In genomic region chr6:27502508-27503435, GRCh38 we compare ENCODE assay signal across 8 cellular contexts. TPM values are rescaled to one million over a fixed set of nuclear protein-coding genes. Genes with fewer than 3 reads are reported as not detected.
A peak's percentile ranks its signal among the peaks of the same experiment; 100 is the strongest.
DNase-seq lines count a peak whose midpoint lies in the region; ATAC-seq, FAIRE-seq and TF ChIP-seq lines count a peak whose summit lies in the region.

No MANE protein-coding gene starts in this region.

- H3K56ac ChIP-seq in H1 (replicated peaks; ENCODE audit: insufficient read length, low read depth, low read length), result peak overlapping the region; percentile 40

- H3K4me1 Mint-ChIP-seq in activated CD4-positive, alpha-beta memory T cell treated with anti-CD3 and anti-CD28 coated beads, Interleukin-2, amount 10 ng/mL, durations not matched to agents 7 days and 5 days, result peaks cover 31% of the 10 kb centered on the region
- peaks cover 35% of the 10 kb centered on the region for H3K4me1 Mint-ChIP-seq in stimulated activated memory B cell treated with anti-CD40 and anti-IgM and Interleukin-4, amounts not matched to agents 10 μg/mL and 1 μg/mL and 100 μg/mL, for 72 hours

- no peaks in the 10 kb centered on the region for H3K79me2 ChIP-seq in H1 (ENCODE audit: control insufficient read depth in 1 of 2, insufficient read depth in 2 of 2, low read length in 2 of 2)

- H3K79me1 ChIP-seq in H1 (ENCODE audit: low read depth, low read length), result no peaks in the 10 kb centered on the region

- intact Hi-C loops in mucosa of descending colon (cut with DNase I, micrococcal nuclease), result no loop called here

- CTCF ChIA-PET in activated CD4-positive, alpha-beta memory T cell treated with anti-CD3 and anti-CD28 coated beads, Interleukin-2, amount 10 ng/mL, durations not matched to agents 7 days and 5 days (lab: Charles Lee), result interaction anchor here (0.6 to 1.7 kb wide), 3 partner anchors 16 to 250 kb away, joined by 4 to 8 read pairs (median 7); no protein-coding TSS in a partner anchor
- CTCF ChIA-PET in H1 (lab: Charles Lee; ENCODE audit: partially characterized antibody), result interaction anchor here (0.6 to 1.2 kb wide), 6 partner anchors 15 to 908 kb away, joined by 3 to 5 read pairs (median 3); no protein-coding TSS in a partner anchor

- peak; percentile 57 for FAIRE-seq in H1 (lab: Jason Lieb, UNC)

- peak overlapping the region; percentile 100 for H2AFZ ChIP-seq in H1 (ENCODE audit: low read length)

- H3K4me3 ChIP-seq in H1 (ENCODE audit: extremely low read depth in 1 of 4, insufficient read depth in 2 of 4, low read depth in 3 of 4, low read length in 4 of 4), result peak overlapping the region; percentile 67 to 98 (median 94)
- no peak overlapping the region for H3K4me3 ChIP-seq in mucosa of descending colon

- H3K27ac Mint-ChIP-seq in activated CD4-positive, alpha-beta memory T cell treated with anti-CD3 and anti-CD28 coated beads, Interleukin-2, amount 10 ng/mL, durations not matched to agents 7 days and 5 days, result peak overlapping the region; percentile 56
- peak overlapping the region; percentile 67 for H3K27ac Mint-ChIP-seq in stimulated activated memory B cell treated with anti-CD40 and anti-IgM and Interleukin-4, amounts not matched to agents 10 μg/mL and 1 μg/mL and 100 μg/mL, for 72 hours

- no peak overlapping the region for H3K14ac ChIP-seq in H1 (ENCODE audit: insufficient read length)

- no peak overlapping the region for H2BK120ac ChIP-seq in H1 (replicated peaks; ENCODE audit: low read depth, low read length)

- TF ChIP-seq CTCF in H1 (IDR thresholded peaks at IDR 0.05; ENCODE audit: control extremely low read depth in 1 of 3, insufficient read depth in 1 of 3, low read depth in 1 of 3, low read length in 3 of 3) (no peak), mucosa of descending colon (IDR thresholded peaks at IDR 0.05) (no peak)

- H3K23me2 ChIP-seq in H1 (ENCODE audit: low read depth, low read length), result no peaks in the 10 kb centered on the region

- no peak overlapping the region for H4K91ac ChIP-seq in H1 (replicated peaks; ENCODE audit: insufficient read length, low read length)

- H3K4me3 Mint-ChIP-seq in activated CD4-positive, alpha-beta memory T cell treated with anti-CD3 and anti-CD28 coated beads, Interleukin-2, amount 10 ng/mL, durations not matched to agents 7 days and 5 days, result peak overlapping the region; percentile 73
- H3K4me3 Mint-ChIP-seq in stimulated activated memory B cell treated with anti-CD40 and anti-IgM and Interleukin-4, amounts not matched to agents 10 μg/mL and 1 μg/mL and 100 μg/mL, for 72 hours, result peak overlapping the region; percentile 83

- ATAC-seq in HG03342 (IDR thresholded peaks at IDR 0.05; ENCODE audit: unreplicated experiment) (peak; percentile 48), mucosa of descending colon (peak; percentile 82)
- ATAC-seq in stimulated activated memory B cell treated with anti-CD40 and anti-IgM and Interleukin-4, amounts not matched to agents 10 μg/mL and 1 μg/mL and 100 μg/mL, for 72 hours, result peak; percentile 76

- no peak overlapping the region for H2AK5ac ChIP-seq in H1 (ENCODE audit: low read depth, low read length)

- no peak overlapping the region for H2BK20ac ChIP-seq in H1 (ENCODE audit: low read length)

- H2BK5ac ChIP-seq in H1 (ENCODE audit: low read depth, low read length), result no peak overlapping the region

- peaks cover 50% of the 10 kb centered on the region for H3K27me3 Mint-ChIP-seq in activated CD4-positive, alpha-beta memory T cell treated with anti-CD3 and anti-CD28 coated beads, Interleukin-2, amount 10 ng/mL, durations not matched to agents 7 days and 5 days
- peaks cover 14% of the 10 kb centered on the region for H3K27me3 Mint-ChIP-seq in stimulated activated memory B cell treated with anti-CD40 and anti-IgM and Interleukin-4, amounts not matched to agents 10 μg/mL and 1 μg/mL and 100 μg/mL, for 72 hours

- no peak for TF ChIP-seq EP300 in H1 (IDR thresholded peaks at IDR 0.05; ENCODE audit: borderline replicate concordance in 1 of 2, low read depth in 2 of 2, low read length in 2 of 2)

- H3K4me2 ChIP-seq in H1 (ENCODE audit: insufficient read depth in 1 of 2, low read depth in 2 of 2, low read length in 2 of 2), result peak overlapping the region; percentile 60 to 65

- H3K36me3 ChIP-seq in H1 (ENCODE audit: control insufficient read depth in 2 of 4, insufficient read depth in 4 of 4, low read length in 3 of 4) (no peaks in the 10 kb centered on the region; a peak in 1 of 8 replicates), mucosa of descending colon (ENCODE audit: low read depth) (no peaks in the 10 kb centered on the region)

- H4K8ac ChIP-seq in H1 (ENCODE audit: extremely low read depth, insufficient read depth, low read length), result no peak overlapping the region

- no peak overlapping the region for H3K23ac ChIP-seq in H1 (ENCODE audit: insufficient read length)

- no peak overlapping the region for H3K4ac ChIP-seq in H1 (replicated peaks; ENCODE audit: insufficient read length, low read depth, low read length)

- no peak for TF ChIP-seq POLR2A in H1 (IDR thresholded peaks at IDR 0.05; ENCODE audit: control extremely low read depth in 1 of 2, low read depth in 2 of 2, low read length in 2 of 2)

- H2BK15ac ChIP-seq in H1 (ENCODE audit: low read length), result no peak overlapping the region

- H3K4me1 ChIP-seq in H1 (replicated peaks in 1 of 4; ENCODE audit: control insufficient read depth in 3 of 4, insufficient read depth in 4 of 4, low read length in 3 of 4) (peaks cover 0 to 8% (median 0%) of the 10 kb centered on the region in 4 experiments; a peak in 2 of 7 replicates), mucosa of descending colon (ENCODE audit: low read depth) (no peaks in the 10 kb centered on the region)

- no peak overlapping the region; the same call in 1 of the 2 replicates for H3K27ac ChIP-seq in H1 (ENCODE audit: low read depth, low read length)

- H2BK12ac ChIP-seq in H1 (ENCODE audit: low read depth, low read length), result no peak overlapping the region

- 2% methylated on average over 33 of the region's 33 CpGs; no CpG with 5 or more reads in 1 of the 2 experiments for whole genome bisulfite sequencing in H1 (ENCODE audit: extremely low coverage in 1 of 2, insufficient coverage in 1 of 2, insufficient read length in 1 of 2, insufficient replicate concordance in 2 of 2, low coverage in 1 of 2, low lambda C conversion rate in 2 of 2, missing lambda C conversion rate in 1 of 2), 2 experiments

- H3K36me3 Mint-ChIP-seq in activated CD4-positive, alpha-beta memory T cell treated with anti-CD3 and anti-CD28 coated beads, Interleukin-2, amount 10 ng/mL, durations not matched to agents 7 days and 5 days (ENCODE audit: low read depth), result no peaks in the 10 kb centered on the region
- peaks cover 6% of the 10 kb centered on the region for H3K36me3 Mint-ChIP-seq in stimulated activated memory B cell treated with anti-CD40 and anti-IgM and Interleukin-4, amounts not matched to agents 10 μg/mL and 1 μg/mL and 100 μg/mL, for 72 hours

- H4K5ac ChIP-seq in H1 (ENCODE audit: insufficient read length, low read depth, low read length), result no peak overlapping the region

- no peak overlapping the region for H3K18ac ChIP-seq in H1 (ENCODE audit: extremely low read depth, low read length)

- peak overlapping the region; percentile 35 to 86 (median 58) for H3K9ac ChIP-seq in H1 (replicated peaks in 1 of 4; ENCODE audit: extremely low read depth in 1 of 4, low read depth in 3 of 4, low read length in 3 of 4)

- no peaks in the 10 kb centered on the region for H4K20me1 ChIP-seq in H1 (replicated peaks in 1 of 2; ENCODE audit: control insufficient read depth in 1 of 2, insufficient read depth in 2 of 2, low read length in 2 of 2)

- TF ChIP-seq RAD21 in H1 (IDR thresholded peaks at IDR 0.05 in 1 of 2, conservative IDR thresholded peaks at IDR 0.05 in 1 of 2; ENCODE audit: low read depth in 2 of 2, low read length in 2 of 2), result no peak

- H3K9me3 Mint-ChIP-seq in activated CD4-positive, alpha-beta memory T cell treated with anti-CD3 and anti-CD28 coated beads, Interleukin-2, amount 10 ng/mL, durations not matched to agents 7 days and 5 days, result no peaks in the 10 kb centered on the region
- peaks cover 2% of the 10 kb centered on the region for H3K9me3 Mint-ChIP-seq in stimulated activated memory B cell treated with anti-CD40 and anti-IgM and Interleukin-4, amounts not matched to agents 10 μg/mL and 1 μg/mL and 100 μg/mL, for 72 hours

- H3K27me3 ChIP-seq in H1 (replicated peaks in 1 of 4; ENCODE audit: control insufficient read depth in 3 of 4, extremely low read depth in 1 of 4, insufficient read depth in 3 of 4, low read length in 3 of 4), result no peaks in the 10 kb centered on the region

- peak; percentile 63 for DNase-seq in SIG-M5 treated with dmso at 0.1 percent for 504 hours (lab: John Stamatoyannopoulos, UW; ENCODE audit: unreplicated experiment)
- no peak for DNase-seq in SIG-M5 (lab: John Stamatoyannopoulos, UW)
- peak; percentile 68 for DNase-seq in NCI-H774 (lab: John Stamatoyannopoulos, UW)
- peak; percentile 66 for DNase-seq in activated CD4-positive, alpha-beta memory T cell treated with anti-CD3 and anti-CD28 coated beads, Interleukin-2, amount 10 ng/mL, durations not matched to agents 7 days and 5 days
- DNase-seq in H1 (ENCODE audit: low read depth in 1 of 2, low spot score in 2 of 2), result peak in 1 of 2 experiments; percentile 86
- DNase-seq in mucosa of descending colon, result peak; percentile 67 to 73 (median 68)

- POLR2A ChIA-PET in activated CD4-positive, alpha-beta memory T cell treated with anti-CD3 and anti-CD28 coated beads, Interleukin-2, amount 10 ng/mL, durations not matched to agents 7 days and 5 days (lab: Charles Lee), result interaction anchor here (1.2 to 2.0 kb wide), 3 partner anchors 16 to 30 kb away, joined by 3 to 9 read pairs (median 5); partner anchors contain the start of gene ZNF184
- POLR2A ChIA-PET in H1 (lab: Charles Lee; ENCODE audit: partially characterized antibody), result interaction anchor here (1.0 kb wide), 1 partner anchor 45 kb away, joined by 5 read pairs; no protein-coding TSS in a partner anchor

- H3K9me3 ChIP-seq in H1 (ENCODE audit: insufficient read depth in 2 of 2, low read depth in 1 of 2, low read length in 1 of 2) (no peaks in the 10 kb centered on the region), mucosa of descending colon (no peaks in the 10 kb centered on the region)

TF ChIP-seq in H1, 55 proteins besides CTCF, POLR2A, EP300 and RAD21 (continues in another document):
- TF ChIP-seq KDM4A (IDR thresholded peaks at IDR 0.05; ENCODE audit: low read depth, low read length, severe bottlenecking), result peak; percentile 26

RNA-seq across cellular contexts. Expression of gene ZNF184, which starts 29.9 kb away (rescaled TPM):
- total RNA-seq in activated CD4-positive, alpha-beta memory T cell treated with anti-CD3 and anti-CD28 coated beads, Interleukin-2, amount 10 ng/mL, durations not matched to agents 7 days and 5 days, result 10 to 100 TPM; 16.2 to 16.3 TPM
- 11.7 and 12.3 TPM in 2 replicates for total RNA-seq in H1 (2021; fragmentation: NEBNext Ultra II Directional; extraction: Animal tissue kit (Norgen Biotek cat#: 25700))
- polyA plus RNA-seq in H1 (2011; rRNA removed), result 1.1 and 1.9 TPM in 2 replicates
- 2.4 TPM for polyA plus RNA-seq in H1 (2011; cell fraction: cytosol; rRNA removed)
- 1.1 TPM for polyA plus RNA-seq in H1 (2011; cell fraction: nucleus; rRNA removed)
- 3.1 to 5.6 TPM (median 3.5 TPM) in 4 replicates for polyA plus RNA-seq in H1 (2012, experiment 1 of 2)
- polyA plus RNA-seq in H1 (2012, experiment 2 of 2), result 0.35 TPM
- polyA plus RNA-seq in H1 (2013, experiment 1 of 2), result 8.5 TPM
- polyA plus RNA-seq in H1 (2013, experiment 2 of 2), result 8.1 TPM
- polyA minus RNA-seq in H1 (2011; rRNA and poly(A)+ RNA removed), result 6.3 and 7.7 TPM in 2 replicates
- 5.1 TPM for polyA minus RNA-seq in H1 (2011; cell fraction: cytosol; rRNA and poly(A)+ RNA removed)
- polyA minus RNA-seq in H1 (2011; cell fraction: nucleus; rRNA and poly(A)+ RNA removed), result 11.6 TPM
- total RNA-seq in mucosa of descending colon, result 1 to 10 TPM; 6.0 to 7.0 (median 6.2) TPM
